ENCODE assay signal across 14 cellular contexts in the genomic region with DNA sequence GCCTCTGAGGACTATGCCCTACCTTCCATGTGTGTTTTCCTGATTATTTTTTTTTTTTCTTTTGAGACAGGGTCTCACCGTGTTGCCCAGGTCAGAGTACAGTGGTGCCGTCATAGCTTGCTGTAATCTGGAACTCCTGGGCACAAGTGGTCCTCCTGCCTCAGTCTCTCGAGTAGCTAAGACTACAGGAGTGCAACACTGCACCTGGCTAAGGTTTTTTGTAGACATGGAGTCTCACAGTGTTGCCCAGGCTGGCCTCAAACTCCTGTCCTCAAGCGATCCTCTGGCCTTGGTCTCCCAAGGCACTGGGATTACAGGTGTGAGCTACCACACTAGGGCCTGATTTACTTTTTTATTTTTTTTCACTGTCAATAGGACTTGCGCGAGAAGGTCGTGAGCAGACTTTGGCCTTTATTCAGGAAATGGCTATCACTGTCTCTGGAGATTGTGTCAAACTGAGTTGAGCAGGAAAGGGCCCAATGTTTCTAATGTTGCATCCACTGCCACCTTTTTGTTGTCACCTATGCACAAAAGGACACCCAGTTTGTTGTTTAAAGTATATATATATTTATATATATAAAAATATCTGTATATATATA. TPM values are rescaled to one million over a fixed set of nuclear protein-coding genes. Genes with fewer than 3 reads are reported as not detected.
"Had no signal": no experiment of that assay in that cellular context is flagged by ENCODE, and none has a peak within 500 bp of the region (broad histone marks: within the 10 kb centered on the region; RNA-seq: fewer than 3 reads in every experiment).

No MANE protein-coding gene starts in this region.

- DNase-seq: activated CD4-positive, alpha-beta T cell treated with anti-CD3 and anti-CD28 coated beads, Interleukin-2, amount 50 U/mL, for 1 hour; activated CD4-positive, CD25-positive, alpha-beta regulatory T cell; activated effector memory CD4-positive, alpha-beta T cell treated with anti-CD3 and anti-CD28 coated beads, Interleukin-2, amount 50 U/mL, for 16 hours; amygdala; foreskin keratinocyte; heart right ventricle; mammary epithelial cell; thyroid gland had no signal

- H3K9me3 Mint-ChIP-seq: activated naive CD4-positive, alpha-beta T cell treated with anti-CD3 and anti-CD28 coated beads, Interleukin-2, amount 50 U/mL, for 72 hours; T-helper 1 cell treated with Interleukin-12 subunit alpha and Interleukin-12 subunit beta and Interleukin-4 antibody, amounts not matched to agents 30 μg/mL and 1 μg/mL, for 36 hours had no signal

- H3K9me3 ChIP-seq: heart right ventricle, thyroid gland, vagina had no signal

- H3K4me3 ChIP-seq: heart right ventricle, skin epidermis, thyroid gland, vagina had no signal

- H3K4me3 Mint-ChIP-seq: T-helper 1 cell treated with Interleukin-12 subunit alpha and Interleukin-12 subunit beta and Interleukin-4 antibody, amounts not matched to agents 30 μg/mL and 1 μg/mL, for 36 hours had no signal

- ATAC-seq: activated naive CD4-positive, alpha-beta T cell treated with anti-CD3 and anti-CD28 coated beads, Interleukin-2, amount 50 U/mL, for 72 hours; foreskin keratinocyte; heart right ventricle had no signal

- H3K36me3 Mint-ChIP-seq: activated naive CD4-positive, alpha-beta T cell treated with anti-CD3 and anti-CD28 coated beads, Interleukin-2, amount 50 U/mL, for 72 hours had no signal

- FAIRE-seq: islet of Langerhans, TTC549 had no signal

- H3K36me3 ChIP-seq: heart right ventricle, thyroid gland, vagina had no signal

- H3K27me3 ChIP-seq: foreskin keratinocyte, heart right ventricle, thyroid gland, vagina had no signal

- H3K27ac ChIP-seq: foreskin keratinocyte, heart right ventricle, skin epidermis, thyroid gland, vagina had no signal

- H3K27ac Mint-ChIP-seq: activated naive CD4-positive, alpha-beta T cell treated with anti-CD3 and anti-CD28 coated beads, Interleukin-2, amount 50 U/mL, for 72 hours; T-helper 1 cell treated with Interleukin-12 subunit alpha and Interleukin-12 subunit beta and Interleukin-4 antibody, amounts not matched to agents 30 μg/mL and 1 μg/mL, for 36 hours had no signal

RNA-seq across cellular contexts. Expression of a gene that starts 47.7 kb away (rescaled TPM):
- total RNA-seq: activated naive CD4-positive, alpha-beta T cell treated with anti-CD3 and anti-CD28 coated beads, Interleukin-2, amount 50 U/mL, for 72 hours had no signal
